ENCODE assay signal across 17 cellular contexts in genomic region chr11:57727185-57727584, GRCh38. TPM values are rescaled to one million over a fixed set of nuclear protein-coding genes. Genes with fewer than 3 reads are reported as not detected.
DNase-seq lines count a peak whose midpoint lies in the region; FAIRE-seq and TF ChIP-seq lines count a peak whose summit lies in the region.
"Had no signal": no experiment of that assay in that cellular context is flagged by ENCODE, and none has a peak within 500 bp of the region (broad histone marks: within the 10 kb centered on the region; RNA-seq: fewer than 3 reads in every experiment).

No MANE protein-coding gene starts in this region.

- in situ Hi-C loops in GM23248 (cut with MboI) = no loop called here

- H3K9me2 ChIP-seq in GM23248 (ENCODE audit: insufficient read depth) = no peaks in the 10 kb centered on the region

- FAIRE-seq in bronchial epithelial cell (lab: Jason Lieb, UNC) = no peak

- DNase-seq in GM23248 (peak; percentile 7), bronchial epithelial cell (ENCODE audit: low read depth) (peak; percentile 61), nephron progenitor cell (no peak), dermis blood vessel endothelial cell (no peak), NCI-H2196 (lab: John Stamatoyannopoulos, UW; ENCODE audit: unreplicated experiment) (no peak)
- DNase-seq in NK-92 treated with Interleukin-12 subunit alpha and Interleukin-12 subunit beta, amount 100 ng/mL, for 24 hours (lab: John Stamatoyannopoulos, UW) = no peak
- DNase-seq: DMS53, NCI-H1417 treated with DMSO at 0.1 percent for 48 hours, NCI-H1930, NCI-H2171, NCI-H446 treated with DMSO at 0.1 percent for 48 hours, PC-3 had no signal

- H3K27me3 Mint-ChIP-seq in nephron progenitor cell (ENCODE audit: low read depth, poor library complexity) = peaks cover 7% of the 10 kb centered on the region
- H3K27me3 Mint-ChIP-seq: IgD-negative memory B cell had no signal

- H3K36me3 ChIP-seq in GM23248 (ENCODE audit: low read depth) (no peaks in the 10 kb centered on the region), HUES48 (ENCODE audit: control insufficient read depth, insufficient read depth, low read length) (peaks cover 14% of the 10 kb centered on the region), bronchial epithelial cell (ENCODE audit: control insufficient read depth, insufficient read depth, low read length) (no peaks in the 10 kb centered on the region)

- H3K27ac ChIP-seq in GM23248 = no peak overlapping the region
- H3K27ac ChIP-seq in HUES48 (ENCODE audit: low read depth, low read length) = peak overlapping the region; percentile 17

- H2AFZ ChIP-seq in GM23248 = no peak overlapping the region

- 0 out of 2 replicates have a peak, but pooled peaks cover 3% of the 10 kb centered on the region for H3K4me1 ChIP-seq in GM23248 (ENCODE audit: insufficient read depth)
- peaks cover 14% of the 10 kb centered on the region for H3K4me1 ChIP-seq in HUES48 (ENCODE audit: control insufficient read depth, insufficient read depth, low read length)

- no peak for TF ChIP-seq CTCF in bronchial epithelial cell (IDR thresholded peaks at IDR 0.05; ENCODE audit: insufficient read depth, low read length, severe bottlenecking)
- TF ChIP-seq CTCF in nephron progenitor cell (IDR thresholded peaks at IDR 0.05) = no peak

- H3K4me3 Mint-ChIP-seq in nephron progenitor cell = no peak overlapping the region
- H3K4me3 Mint-ChIP-seq: IgD-negative memory B cell had no signal

- H3K27me3 ChIP-seq in GM23248 (replicated peaks; ENCODE audit: insufficient read depth) = no peaks in the 10 kb centered on the region
- no peaks in the 10 kb centered on the region for H3K27me3 ChIP-seq in HUES48 (ENCODE audit: control insufficient read depth, insufficient read depth, low read length)
- H3K27me3 ChIP-seq in bronchial epithelial cell (ENCODE audit: control insufficient read depth, insufficient read depth, low read length) = no peaks in the 10 kb centered on the region

- H3K36me3 Mint-ChIP-seq in nephron progenitor cell (ENCODE audit: low read depth) = peaks cover 38% of the 10 kb centered on the region
- H3K36me3 Mint-ChIP-seq: IgD-negative memory B cell had no signal

- H3K4me2 ChIP-seq in GM23248 (ENCODE audit: unreplicated experiment) = no peak overlapping the region

- H3K9ac ChIP-seq in GM23248 (no peak overlapping the region), HUES48 (ENCODE audit: low read depth, low read length) (no peak overlapping the region)

- H3K27ac Mint-ChIP-seq in nephron progenitor cell = peak overlapping the region; percentile 97

- H3K79me2 ChIP-seq in GM23248 (ENCODE audit: insufficient read depth) = peaks cover 99% of the 10 kb centered on the region

- H3K9me3 ChIP-seq in GM23248 (ENCODE audit: low read depth) (no peaks in the 10 kb centered on the region), HUES48 (ENCODE audit: control insufficient read depth, insufficient read depth, low read length) (no peaks in the 10 kb centered on the region)

- H3F3A ChIP-seq in GM23248 (ENCODE audit: insufficient read depth) = no peaks in the 10 kb centered on the region; the same call in 1 of the 2 replicates

- H3K4me3 ChIP-seq in GM23248 (no peak overlapping the region), HUES48 (ENCODE audit: low read depth, low read length) (no peak overlapping the region), bronchial epithelial cell (ENCODE audit: low read depth, low read length) (no peak overlapping the region)

- 61 to 68% methylated on average over 2 of the region's 2 CpGs for WGBS in GM23248 (ENCODE audit: low coverage in 1 of 2, low lambda C conversion rate in 2 of 2, missing lambda C conversion rate in 2 of 2), 2 experiments

- H3K9me3 Mint-ChIP-seq in nephron progenitor cell = no peaks in the 10 kb centered on the region
- H3K9me3 Mint-ChIP-seq: IgD-negative memory B cell had no signal

- no peaks in the 10 kb centered on the region for H4K20me1 ChIP-seq in GM23248 (ENCODE audit: insufficient read depth)

- H3K4me1 Mint-ChIP-seq in nephron progenitor cell = peaks cover 11% of the 10 kb centered on the region

RNA-seq across cellular contexts. Expression of gene SELENOH, which starts 14.1 kb away (rescaled TPM):
- 96.6 and 123 TPM in 2 replicates for total RNA-seq in GM23248 (2014; rRNA removed; shearing (Covaris generic))
- 181 and 184 TPM in 2 replicates for polyA plus RNA-seq in GM23248 (2016; fragmentation: Nextera tagmentation; extraction: Ambion mirVana)
- total RNA-seq in bronchial epithelial cell (89.4 and 139 TPM in 2 replicates), dermis blood vessel endothelial cell (73.2 and 139 TPM in 2 replicates)

RNA-seq across cellular contexts. Expression of gene TMX2, which starts 14.8 kb away (rescaled TPM):
- total RNA-seq in GM23248 (2014; rRNA removed; shearing (Covaris generic)) = 68.5 and 88.1 TPM in 2 replicates
- 101 and 105 TPM in 2 replicates for polyA plus RNA-seq in GM23248 (2016; fragmentation: Nextera tagmentation; extraction: Ambion mirVana)
- total RNA-seq in bronchial epithelial cell (70.5 and 71.3 TPM in 2 replicates), dermis blood vessel endothelial cell (44.8 and 71.9 TPM in 2 replicates)

RNA-seq across cellular contexts. Expression of gene MED19, which starts 15.2 kb away (rescaled TPM):
- 17.7 and 33.4 TPM in 2 replicates for total RNA-seq in GM23248 (2014; rRNA removed; shearing (Covaris generic))
- polyA plus RNA-seq in GM23248 (2016; fragmentation: Nextera tagmentation; extraction: Ambion mirVana) = 37.1 and 39.6 TPM in 2 replicates
- total RNA-seq in bronchial epithelial cell = 13.2 and 17.2 TPM in 2 replicates
- 13.1 and 17.6 TPM in 2 replicates for total RNA-seq in dermis blood vessel endothelial cell

RNA-seq across cellular contexts. Expression of gene BTBD18, which starts 24.4 kb away (rescaled TPM):
- total RNA-seq in GM23248 (2014; rRNA removed; shearing (Covaris generic)) = not detected in 2 replicates
- 0.10 TPM in 1 of 2 replicates, not detected in the other for polyA plus RNA-seq in GM23248 (2016; fragmentation: Nextera tagmentation; extraction: Ambion mirVana)
- not detected in 2 replicates for total RNA-seq in bronchial epithelial cell
- total RNA-seq in dermis blood vessel endothelial cell = not detected in 2 replicates
- total RNA-seq: HT1080, LHCN-M2, PC-3, SK-MEL-5 had no signal

RNA-seq across cellular contexts. Expression of gene CTNND1, which starts 34.4 kb away (rescaled TPM):
- 94.2 and 101 TPM in 2 replicates for total RNA-seq in GM23248 (2014; rRNA removed; shearing (Covaris generic))
- polyA plus RNA-seq in GM23248 (2016; fragmentation: Nextera tagmentation; extraction: Ambion mirVana) = 64.5 and 66.9 TPM in 2 replicates
- total RNA-seq in bronchial epithelial cell = 131 and 227 TPM in 2 replicates
- 298 and 352 TPM in 2 replicates for total RNA-seq in dermis blood vessel endothelial cell

Comparison
In these comparisons a context has a peak if more than half of its experiments do, and no peak if none do; other contexts are left out.
1. DNase-seq: peak in GM23248 (single experiment) and bronchial epithelial cell (single experiment); none in nephron progenitor cell (single experiment), dermis blood vessel endothelial cell (single experiment), NCI-H2196 (single experiment) and NK-92 treated with Interleukin-12 subunit alpha and Interleukin-12 subunit beta, amount 100 ng/mL, for 24 hours (single experiment).